Comparison of ENCODE assay signal across 8 cellular contexts in the genomic region with DNA sequence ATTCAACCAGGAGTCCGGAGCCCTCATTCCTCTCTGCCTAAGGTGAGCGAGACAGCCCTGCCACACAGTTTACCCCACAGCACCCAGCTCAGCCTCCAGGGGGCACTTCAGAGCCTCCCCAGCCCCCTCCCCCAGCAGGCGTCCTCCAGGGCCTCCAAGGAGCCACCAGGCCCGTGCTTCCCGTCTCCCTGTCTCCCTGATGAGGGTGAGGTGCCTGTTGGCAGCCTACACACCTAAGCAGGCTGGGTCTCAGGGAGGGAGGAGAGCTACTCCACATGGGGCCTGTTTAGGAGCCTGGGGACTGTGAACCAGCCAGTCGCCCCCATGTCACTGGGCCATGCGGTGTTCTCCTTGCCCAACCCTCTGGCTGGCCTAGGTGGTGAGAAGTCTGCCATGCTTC. TPM values are rescaled to one million over a fixed set of nuclear protein-coding genes. Genes with fewer than 3 reads are reported as not detected.
DNase-seq lines count a peak whose midpoint lies in the region; ATAC-seq and TF ChIP-seq lines count a peak whose summit lies in the region.

No MANE protein-coding gene starts in this region.

- TF ChIP-seq CTCF in MM.1S (IDR thresholded peaks at IDR 0.05; ENCODE audit: low read length) (peak; percentile 17; the same call in 1 of the 2 replicates), dorsolateral prefrontal cortex (IDR thresholded peaks at IDR 0.05 in 54 of 56, conservative IDR thresholded peaks at IDR 0.05 in 2 of 56; ENCODE audit: low read depth in 1 of 56, partially characterized antibody in 56 of 56) (peak in 30 of 56 donors; percentile 7 to 51 (median 26)), neutrophil (IDR thresholded peaks at IDR 0.05) (peak; percentile 9)

- H3K36me3 ChIP-seq in MM.1S (replicated peaks; ENCODE audit: insufficient read depth, low read length) = no peaks in the 10 kb centered on the region
- peaks cover 40% of the 10 kb centered on the region for H3K36me3 ChIP-seq in neutrophil

- no peaks in the 10 kb centered on the region for H3K27me3 ChIP-seq in MM.1S (replicated peaks; ENCODE audit: insufficient read depth, low read length)
- H3K27me3 ChIP-seq in dorsolateral prefrontal cortex = no peaks in the 10 kb centered on the region
- no peaks in the 10 kb centered on the region for H3K27me3 ChIP-seq in neutrophil

- H3K4me3 ChIP-seq in MM.1S (ENCODE audit: low read length) (no peak overlapping the region), dorsolateral prefrontal cortex (no peak overlapping the region), neutrophil (ENCODE audit: low read depth in 1 of 2, low read length in 1 of 2) (no peak overlapping the region)

- no peak overlapping the region for H3K9ac ChIP-seq in MM.1S (ENCODE audit: low read length)

- no peaks in the 10 kb centered on the region for H4K20me1 ChIP-seq in MM.1S (ENCODE audit: insufficient read depth, low read length)

- ATAC-seq in GM18858 (IDR thresholded peaks at IDR 0.05; ENCODE audit: unreplicated experiment) = no peak

- H3F3A ChIP-seq in MM.1S (ENCODE audit: insufficient read depth, low read length) = no peaks in the 10 kb centered on the region

- no peak overlapping the region for H2AFZ ChIP-seq in MM.1S (ENCODE audit: low read length)

- no peaks in the 10 kb centered on the region for H3K79me2 ChIP-seq in MM.1S (ENCODE audit: low read length)

- H3K4me2 ChIP-seq in MM.1S (ENCODE audit: low read depth, low read length) = no peak overlapping the region

- H3K9me3 ChIP-seq in MM.1S (replicated peaks; ENCODE audit: insufficient read depth, low read length) (no peaks in the 10 kb centered on the region), neutrophil (no peaks in the 10 kb centered on the region)

- no peak overlapping the region for H3K27ac ChIP-seq in MM.1S (ENCODE audit: low read length)
- peak overlapping the region in 4 of 59 donors; percentile 13 to 44 (median 36) for H3K27ac ChIP-seq in dorsolateral prefrontal cortex
- H3K27ac ChIP-seq in neutrophil = no peak overlapping the region

- DNase-seq in EH (ENCODE audit: low read depth) = peak; percentile 36
- DNase-seq in MM.1S = no peak
- DNase-seq in dorsolateral prefrontal cortex = peak in 1 of 10 donors; percentile 42
- DNase-seq in NCI-H446 (lab: John Stamatoyannopoulos, UW) = no peak
- DNase-seq in GF-D8 (lab: John Stamatoyannopoulos, UW) = no peak
- no peak for DNase-seq in SIG-M5 treated with dmso at 0.1 percent for 504 hours (lab: John Stamatoyannopoulos, UW; ENCODE audit: unreplicated experiment)

- H3K4me1 ChIP-seq in MM.1S (ENCODE audit: low read length) (no peaks in the 10 kb centered on the region), neutrophil (ENCODE audit: control insufficient read depth in 1 of 2, insufficient read depth in 1 of 2, low read depth in 1 of 2, low read length in 1 of 2) (peaks cover 0 to 5% of the 10 kb centered on the region in 2 experiments)

- intact Hi-C loops in dorsolateral prefrontal cortex (cut with DNase I) = no loop called here

- H3K9me2 ChIP-seq in MM.1S (replicated peaks; ENCODE audit: insufficient read depth, low read length) = no peaks in the 10 kb centered on the region

RNA-seq across cellular contexts. Expression of a gene that starts 28.9 kb away (rescaled TPM):
- 100 to 1,000 TPM in 118 of 120 experiments, 10 to 100 TPM in 2; 95.2 to 308 (median 133) TPM for total RNA-seq in dorsolateral prefrontal cortex
